In genomic region chr18:35497006-35497333, GRCh38 we compare ENCODE assay signal across 8 cellular contexts. TPM values are rescaled to one million over a fixed set of nuclear protein-coding genes. Genes with fewer than 3 reads are reported as not detected.
DNase-seq lines count a peak whose midpoint lies in the region; ATAC-seq, FAIRE-seq and TF ChIP-seq lines count a peak whose summit lies in the region.

No MANE protein-coding gene starts in this region.

- H3K4me1 ChIP-seq in kidney (ENCODE audit: control insufficient read depth in 1 of 2, insufficient read depth in 1 of 2, low read depth in 1 of 2, low read length in 2 of 2): peaks cover 6 to 11% of the 10 kb centered on the region in 2 donors
- peaks cover 27% of the 10 kb centered on the region for H3K4me1 ChIP-seq in stomach smooth muscle (ENCODE audit: control insufficient read depth, insufficient read depth, low read length)

- H3K9ac ChIP-seq in kidney (ENCODE audit: low read length in 2 of 2): peak overlapping the region; percentile 78 to 97
- H3K9ac ChIP-seq in stomach smooth muscle (ENCODE audit: low read length in 2 of 2): peak overlapping the region; percentile 85 to 95

- in situ Hi-C loops in astrocyte of the cerebellum (cut with HindIII; ENCODE audit: low sequenced_read_pairs): no loop called here

- ATAC-seq in GM21447 (IDR thresholded peaks at IDR 0.05; ENCODE audit: unreplicated experiment): peak; percentile 16

- FAIRE-seq in kidney (lab: Jason Lieb, UNC): no peak

- H3K36me3 ChIP-seq in kidney (ENCODE audit: control insufficient read depth in 1 of 2, insufficient read depth in 2 of 2, low read length in 2 of 2) (no peaks in the 10 kb centered on the region), stomach smooth muscle (ENCODE audit: control insufficient read depth in 2 of 2, insufficient read depth in 2 of 2, low read length in 2 of 2) (no peaks in the 10 kb centered on the region)

- H3K27me3 ChIP-seq in stomach smooth muscle (ENCODE audit: control insufficient read depth in 1 of 2, insufficient read depth in 2 of 2, low read length in 2 of 2): no peaks in the 10 kb centered on the region

- DNase-seq in DMS79 (lab: John Stamatoyannopoulos, UW) (peak; percentile 21), astrocyte of the cerebellum (ENCODE audit: low read depth) (no peak), kidney (no peak), GOT3 (lab: John Stamatoyannopoulos, UW) (no peak), NCI-H1048 (lab: John Stamatoyannopoulos, UW) (no peak)
- DNase-seq in Jurkat, Clone E6-1 (ENCODE audit: low read depth, low spot score): no peak

- H3K27ac ChIP-seq in kidney (ENCODE audit: low read depth in 2 of 2, low read length in 2 of 2) (peak overlapping the region; percentile 97 to 98), stomach smooth muscle (ENCODE audit: low read length) (peak overlapping the region; percentile 94)

- H3K9me3 ChIP-seq in kidney (ENCODE audit: control insufficient read depth in 1 of 2, low read length in 2 of 2) (no peaks in the 10 kb centered on the region), stomach smooth muscle (ENCODE audit: control insufficient read depth in 2 of 2, low read length in 2 of 2) (no peaks in the 10 kb centered on the region)

- no peak for TF ChIP-seq CTCF in astrocyte of the cerebellum (IDR thresholded peaks at IDR 0.05; ENCODE audit: low read depth, low read length, missing control alignments)
- no peak for TF ChIP-seq CTCF in kidney (IDR thresholded peaks at IDR 0.05; ENCODE audit: borderline replicate concordance, extremely low read depth, insufficient read depth)

- intact Hi-C loops in kidney (cut with DNase I): no loop called here

- H3K4me3 ChIP-seq in Jurkat, Clone E6-1 (ENCODE audit: low read length): peak overlapping the region; percentile 70
- H3K4me3 ChIP-seq in astrocyte of the cerebellum (ENCODE audit: low read depth, low read length): peak overlapping the region; percentile 76
- peak overlapping the region; percentile 74 to 99 for H3K4me3 ChIP-seq in kidney (ENCODE audit: low read length in 2 of 2)
- H3K4me3 ChIP-seq in stomach smooth muscle (ENCODE audit: low read length in 2 of 2): peak overlapping the region; percentile 87 to 93

RNA-seq across cellular contexts. Expression of gene INO80C, which starts 0.8 kb away (rescaled TPM):
- 55.2 TPM for polyA plus RNA-seq in Jurkat, Clone E6-1 (2012; ENCODE audit: insufficient read depth, insufficient read length)
- 20.9 TPM for total RNA-seq in kidney
- polyA plus RNA-seq in kidney (ENCODE audit: insufficient read depth, low read depth, low replicate concordance): 38.2 TPM
